Comparison of ENCODE assay signal across 23 cellular contexts in genomic region chr2:191195021-191195420, GRCh38. TPM values are rescaled to one million over a fixed set of nuclear protein-coding genes. Genes with fewer than 3 reads are reported as not detected.
DNase-seq lines count a peak whose midpoint lies in the region; ATAC-seq and FAIRE-seq lines count a peak whose summit lies in the region.
"Had no signal": no experiment of that assay in that cellular context is flagged by ENCODE, and none has a peak within 500 bp of the region (broad histone marks: within the 10 kb centered on the region; RNA-seq: fewer than 3 reads in every experiment).

No MANE protein-coding gene starts in this region.

- peaks cover 23% of the 10 kb centered on the region for H3K9me3 Mint-ChIP-seq in T-helper 2 cell treated with Interferon-gamma antibody and Interleukin-4, amounts not matched to agents 5 μg/mL and 100 μg/mL, for 36 hours
- H3K9me3 Mint-ChIP-seq in activated CD8-positive, alpha-beta T cell treated with anti-CD3 and anti-CD28 coated beads, Interleukin-2, amount 10 ng/mL, durations not matched to agents 7 days and 5 days (ENCODE audit: insufficient read depth): peaks cover 18% of the 10 kb centered on the region
- H3K9me3 Mint-ChIP-seq: HFFc6; stimulated activated memory B cell treated with anti-CD40 and anti-IgM and Interleukin-4, amounts not matched to agents 10 μg/mL and 1 μg/mL and 100 μg/mL, for 72 hours had no signal

- peaks cover 19% of the 10 kb centered on the region for H3K36me3 Mint-ChIP-seq in T-helper 2 cell treated with Interferon-gamma antibody and Interleukin-4, amounts not matched to agents 5 μg/mL and 100 μg/mL, for 36 hours (ENCODE audit: low read depth)
- peaks cover 46% of the 10 kb centered on the region for H3K36me3 Mint-ChIP-seq in activated CD8-positive, alpha-beta T cell treated with anti-CD3 and anti-CD28 coated beads, Interleukin-2, amount 10 ng/mL, durations not matched to agents 7 days and 5 days (ENCODE audit: low read depth)
- H3K36me3 Mint-ChIP-seq: stimulated activated memory B cell treated with anti-CD40 and anti-IgM and Interleukin-4, amounts not matched to agents 10 μg/mL and 1 μg/mL and 100 μg/mL, for 72 hours had no signal

- CTCF ChIA-PET in activated CD8-positive, alpha-beta T cell treated with anti-CD3 and anti-CD28 coated beads, Interleukin-2, amount 10 ng/mL, durations not matched to agents 7 days and 5 days (lab: Charles Lee): interaction anchor here (1.2 to 2.4 kb wide), 8 partner anchors 10 to 143 kb away, joined by 3 to 19 read pairs (median 8); no protein-coding TSS in a partner anchor

- no peak overlapping the region for H3K4me3 Mint-ChIP-seq in T-helper 2 cell treated with Interferon-gamma antibody and Interleukin-4, amounts not matched to agents 5 μg/mL and 100 μg/mL, for 36 hours
- no peak overlapping the region for H3K4me3 Mint-ChIP-seq in activated CD8-positive, alpha-beta T cell treated with anti-CD3 and anti-CD28 coated beads, Interleukin-2, amount 10 ng/mL, durations not matched to agents 7 days and 5 days
- H3K4me3 Mint-ChIP-seq: HFFc6; stimulated activated memory B cell treated with anti-CD40 and anti-IgM and Interleukin-4, amounts not matched to agents 10 μg/mL and 1 μg/mL and 100 μg/mL, for 72 hours had no signal

- no peak for ATAC-seq in activated CD8-positive, alpha-beta T cell treated with anti-CD3 and anti-CD28 coated beads, Interleukin-2, amount 10 ng/mL, durations not matched to agents 7 days and 5 days
- ATAC-seq in left cardiac atrium: no peak
- ATAC-seq: body of pancreas, gastroesophageal sphincter, left lobe of liver had no signal

- H3K27ac ChIP-seq in epithelial cell of prostate: peak overlapping the region; percentile 88
- H3K27ac ChIP-seq: BLaER1, body of pancreas, gastroesophageal sphincter had no signal

- FAIRE-seq in GM18507 (lab: Jason Lieb, UNC): peak; percentile 42

- peaks cover 33% of the 10 kb centered on the region for H3K4me1 Mint-ChIP-seq in T-helper 2 cell treated with Interferon-gamma antibody and Interleukin-4, amounts not matched to agents 5 μg/mL and 100 μg/mL, for 36 hours (ENCODE audit: low read depth)
- peaks cover 45% of the 10 kb centered on the region for H3K4me1 Mint-ChIP-seq in activated CD8-positive, alpha-beta T cell treated with anti-CD3 and anti-CD28 coated beads, Interleukin-2, amount 10 ng/mL, durations not matched to agents 7 days and 5 days (ENCODE audit: low read depth)

- POLR2A ChIA-PET in activated CD8-positive, alpha-beta T cell treated with anti-CD3 and anti-CD28 coated beads, Interleukin-2, amount 10 ng/mL, durations not matched to agents 7 days and 5 days (lab: Charles Lee): interaction anchor here (0.8 to 1.5 kb wide), 5 partner anchors 10 to 484 kb away, joined by 3 to 5 read pairs (median 3); no protein-coding TSS in a partner anchor

- peak overlapping the region; percentile 89 for H3K27ac Mint-ChIP-seq in T-helper 2 cell treated with Interferon-gamma antibody and Interleukin-4, amounts not matched to agents 5 μg/mL and 100 μg/mL, for 36 hours
- H3K27ac Mint-ChIP-seq in activated CD8-positive, alpha-beta T cell treated with anti-CD3 and anti-CD28 coated beads, Interleukin-2, amount 10 ng/mL, durations not matched to agents 7 days and 5 days: peak overlapping the region; percentile 97
- H3K27ac Mint-ChIP-seq: HFFc6; stimulated activated memory B cell treated with anti-CD40 and anti-IgM and Interleukin-4, amounts not matched to agents 10 μg/mL and 1 μg/mL and 100 μg/mL, for 72 hours had no signal

- H3K27me3 Mint-ChIP-seq in T-helper 2 cell treated with Interferon-gamma antibody and Interleukin-4, amounts not matched to agents 5 μg/mL and 100 μg/mL, for 36 hours (ENCODE audit: low read depth): no peaks in the 10 kb centered on the region
- no peaks in the 10 kb centered on the region for H3K27me3 Mint-ChIP-seq in activated CD8-positive, alpha-beta T cell treated with anti-CD3 and anti-CD28 coated beads, Interleukin-2, amount 10 ng/mL, durations not matched to agents 7 days and 5 days (ENCODE audit: low read depth)

- DNase-seq in T-helper 2 cell treated with Interferon-gamma antibody and Interleukin-4, amounts not matched to agents 5 μg/mL and 100 μg/mL, for 36 hours (ENCODE audit: low spot score): no peak
- DNase-seq in T-helper 2 cell (no peak), GM18507 (ENCODE audit: extremely low spot score, insufficient read length, low read depth) (no peak), epithelial cell of prostate (ENCODE audit: low read depth, low spot score) (no peak), DMS53 treated with DMSO at 0.1 percent for 48 hours (lab: John Stamatoyannopoulos, UW; ENCODE audit: unreplicated experiment) (no peak), left cardiac atrium (no peak), AML-193 (lab: John Stamatoyannopoulos, UW) (no peak)
- DNase-seq in activated CD8-positive, alpha-beta T cell treated with anti-CD3 and anti-CD28 coated beads, Interleukin-2, amount 10 ng/mL, durations not matched to agents 7 days and 5 days: no peak
- DNase-seq: activated effector memory CD4-positive, alpha-beta T cell treated with anti-CD3 and anti-CD28 coated beads, Interleukin-2, amount 50 U/mL, for 16 hours; body of pancreas; cortex of kidney; DMS 273 treated with DMSO at 0.1 percent for 48 hours; HFFc6; KG1; NCI-H1092; NCI-H526; OCI-M1; SK-N-SH; stimulated activated CD4-positive, alpha-beta T cell treated with anti-CD3 and anti-CD28 coated beads, Interleukin-12 subunit alpha, Interleukin-12 subunit beta, amount 100 ng/mL, for 4 hours had no signal

- intact Hi-C loops in left cardiac atrium (cut with DNase I): no loop called here

RNA-seq across cellular contexts. Expression of gene STAT4, which starts 44.2 kb away (rescaled TPM):
- total RNA-seq in activated CD8-positive, alpha-beta T cell treated with anti-CD3 and anti-CD28 coated beads, Interleukin-2, amount 10 ng/mL, durations not matched to agents 7 days and 5 days: 100 to 1,000 TPM; 154 to 157 TPM
- 10 to 100 TPM; 11.6 to 22.9 TPM for total RNA-seq in left cardiac atrium

RNA-seq across cellular contexts. Expression of gene MYO1B, which starts 50.2 kb away (rescaled TPM):
- total RNA-seq in activated CD8-positive, alpha-beta T cell treated with anti-CD3 and anti-CD28 coated beads, Interleukin-2, amount 10 ng/mL, durations not matched to agents 7 days and 5 days: 1 to 10 TPM; 2.6 to 3.4 TPM
- 10 to 100 TPM; 18.6 to 26.3 TPM for total RNA-seq in left cardiac atrium

Comparison
In these comparisons a context has a peak if more than half of its experiments do, and no peak if none do; other contexts are left out.
1. RNA of gene STAT4, which starts 44.2 kb away (total RNA-seq): 154 to 157 TPM in activated CD8-positive, alpha-beta T cell treated with anti-CD3 and anti-CD28 coated beads, Interleukin-2, amount 10 ng/mL, durations not matched to agents 7 days and 5 days; 11.6 to 22.9 TPM in left cardiac atrium; every median in the first group is over 4 times any median in the second.
2. RNA of gene MYO1B, which starts 50.2 kb away (total RNA-seq): 18.6 to 26.3 TPM in left cardiac atrium; 2.6 to 3.4 TPM in activated CD8-positive, alpha-beta T cell treated with anti-CD3 and anti-CD28 coated beads, Interleukin-2, amount 10 ng/mL, durations not matched to agents 7 days and 5 days; every median in the first group is over 4 times any median in the second.